8 cellular contexts compared by ENCODE assay signal in genomic region chr11:33291004-33291777, GRCh38. TPM values are rescaled to one million over a fixed set of nuclear protein-coding genes. Genes with fewer than 3 reads are reported as not detected.
A peak's percentile ranks its signal among the peaks of the same experiment; 100 is the strongest.
DNase-seq lines count a peak whose midpoint lies in the region; ATAC-seq and TF ChIP-seq lines count a peak whose summit lies in the region.

No MANE protein-coding gene starts in this region.

- peaks cover 0 to 24% of the 10 kb centered on the region in 2 donors for H3K36me3 ChIP-seq in left lung

- H3K4me1 Mint-ChIP-seq in activated CD8-positive, alpha-beta memory T cell treated with anti-CD3 and anti-CD28 coated beads, Interleukin-2, amount 10 ng/mL, durations not matched to agents 7 days and 5 days: peaks cover 3% of the 10 kb centered on the region

- H3K9me3 Mint-ChIP-seq in activated CD8-positive, alpha-beta memory T cell treated with anti-CD3 and anti-CD28 coated beads, Interleukin-2, amount 10 ng/mL, durations not matched to agents 7 days and 5 days (ENCODE audit: low read depth): no peaks in the 10 kb centered on the region

- no peak overlapping the region for H3K4me3 Mint-ChIP-seq in activated CD8-positive, alpha-beta memory T cell treated with anti-CD3 and anti-CD28 coated beads, Interleukin-2, amount 10 ng/mL, durations not matched to agents 7 days and 5 days

- no peak overlapping the region for H3K27ac Mint-ChIP-seq in activated CD8-positive, alpha-beta memory T cell treated with anti-CD3 and anti-CD28 coated beads, Interleukin-2, amount 10 ng/mL, durations not matched to agents 7 days and 5 days

- CTCF ChIA-PET in GM10248 (lab: Yijun Ruan, JAX): interaction anchor here (0.7 to 1.5 kb wide), 6 partner anchors 11 to 87 kb away, joined by 3 to 7 read pairs (median 3); no protein-coding TSS in a partner anchor
- CTCF ChIA-PET in activated CD8-positive, alpha-beta memory T cell treated with anti-CD3 and anti-CD28 coated beads, Interleukin-2, amount 10 ng/mL, durations not matched to agents 7 days and 5 days (lab: Charles Lee): no interaction called here

- H3K27me3 ChIP-seq in left lung: no peaks in the 10 kb centered on the region

- intact Hi-C loops in left lung (cut with DNase I): no loop called here

- H3K4me3 ChIP-seq in LNCaP clone FGC (ENCODE audit: low read depth, low read length) (no peak overlapping the region), left lung (no peak overlapping the region)

- POLR2A ChIA-PET in GM10248 (lab: Yijun Ruan, JAX): no interaction called here

- no peak for TF ChIP-seq CTCF in GM10248 (IDR thresholded peaks at IDR 0.05; ENCODE audit: control extremely low read depth, extremely low read depth, low read depth, missing control alignments)
- TF ChIP-seq CTCF in LNCaP clone FGC (IDR thresholded peaks at IDR 0.05; ENCODE audit: control insufficient read depth, extremely low read depth, insufficient read depth): no peak
- TF ChIP-seq CTCF in left lung (IDR thresholded peaks at IDR 0.05): no peak

- no peaks in the 10 kb centered on the region for H3K27me3 Mint-ChIP-seq in activated CD8-positive, alpha-beta memory T cell treated with anti-CD3 and anti-CD28 coated beads, Interleukin-2, amount 10 ng/mL, durations not matched to agents 7 days and 5 days

- peak; percentile 58 for DNase-seq in GM10248 (ENCODE audit: extremely low spot score)
- DNase-seq in LNCaP clone FGC (ENCODE audit: low read depth): peak; percentile 53
- DNase-seq in left lung: no peak
- DNase-seq in NCI-H226: no peak
- DNase-seq in activated CD8-positive, alpha-beta memory T cell treated with anti-CD3 and anti-CD28 coated beads, Interleukin-2, amount 10 ng/mL, durations not matched to agents 7 days and 5 days: no peak
- no peak for DNase-seq in DMS153 treated with DMSO at 0.1 percent for 48 hours (lab: John Stamatoyannopoulos, UW; ENCODE audit: unreplicated experiment)
- no peak for DNase-seq in cerebellar nuclear complex (lab: John Stamatoyannopoulos, UW)

- peak overlapping the region in 1 of 2 donors; percentile 34 for H3K27ac ChIP-seq in left lung

- H3K9me3 ChIP-seq in left lung: no peaks in the 10 kb centered on the region

- peaks cover 10 to 28% of the 10 kb centered on the region in 2 donors for H3K4me1 ChIP-seq in left lung

- peak; percentile 72 for ATAC-seq in GM21528 (IDR thresholded peaks at IDR 0.05; ENCODE audit: low FRiP score, unreplicated experiment)
- ATAC-seq in left lung: peak; percentile 90
- ATAC-seq in activated CD8-positive, alpha-beta memory T cell treated with anti-CD3 and anti-CD28 coated beads, Interleukin-2, amount 10 ng/mL, durations not matched to agents 7 days and 5 days: no peak

- H3K36me3 Mint-ChIP-seq in activated CD8-positive, alpha-beta memory T cell treated with anti-CD3 and anti-CD28 coated beads, Interleukin-2, amount 10 ng/mL, durations not matched to agents 7 days and 5 days: peaks cover 34% of the 10 kb centered on the region

RNA-seq across cellular contexts. Expression of gene HIPK3, which starts 34.0 kb away (rescaled TPM):
- total RNA-seq in left lung: 100 to 1,000 TPM; 104 to 126 TPM
- 10 to 100 TPM; 33.6 to 34.4 TPM for total RNA-seq in activated CD8-positive, alpha-beta memory T cell treated with anti-CD3 and anti-CD28 coated beads, Interleukin-2, amount 10 ng/mL, durations not matched to agents 7 days and 5 days

Comparison
In these comparisons a context has a peak if more than half of its experiments do, and no peak if none do; other contexts are left out.
1. DNase-seq: peak in GM10248 (single experiment) and LNCaP clone FGC (single experiment); none in left lung (0 of 2), NCI-H226 (single experiment), activated CD8-positive, alpha-beta memory T cell treated with anti-CD3 and anti-CD28 coated beads, Interleukin-2, amount 10 ng/mL, durations not matched to agents 7 days and 5 days (single experiment), DMS153 treated with DMSO at 0.1 percent for 48 hours (single experiment) and cerebellar nuclear complex (0 of 2).